In the genomic region with DNA sequence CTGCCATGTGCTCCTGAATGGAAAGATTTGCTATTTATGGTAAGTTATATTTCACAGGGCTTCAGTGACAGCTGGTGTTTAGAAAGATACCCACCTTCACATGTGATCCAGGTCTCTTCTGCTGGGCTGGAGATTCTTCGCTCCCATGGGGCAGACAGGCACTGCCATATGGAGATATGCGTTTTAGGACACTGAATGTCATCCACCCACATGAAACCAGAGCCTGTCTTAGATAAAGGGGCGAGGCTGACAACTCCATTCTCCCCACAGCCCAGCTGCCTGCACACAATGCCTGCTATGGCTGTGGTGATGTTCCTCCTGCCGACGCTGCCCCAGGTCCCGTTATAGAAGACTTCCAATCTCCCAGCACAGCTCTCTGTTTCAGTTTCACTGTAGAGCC, we compare ENCODE assay signal across 1 cellular context.
TF ChIP-seq lines count a peak whose summit lies in the region.

No MANE protein-coding gene starts in this region.

TF ChIP-seq in K562, 482 proteins besides CTCF, POLR2A, EP300 and RAD21 (continued from another document and continues in another):
- TF ChIP-seq, protein P1, sequence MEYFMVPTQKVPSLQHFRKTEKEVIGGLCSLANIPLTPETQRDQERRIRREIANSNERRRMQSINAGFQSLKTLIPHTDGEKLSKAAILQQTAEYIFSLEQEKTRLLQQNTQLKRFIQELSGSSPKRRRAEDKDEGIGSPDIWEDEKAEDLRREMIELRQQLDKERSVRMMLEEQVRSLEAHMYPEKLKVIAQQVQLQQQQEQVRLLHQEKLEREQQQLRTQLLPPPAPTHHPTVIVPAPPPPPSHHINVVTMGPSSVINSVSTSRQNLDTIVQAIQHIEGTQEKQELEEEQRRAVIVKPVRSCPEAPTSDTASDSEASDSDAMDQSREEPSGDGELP (CRISPR knock-in tag; IDR thresholded peaks at IDR 0.05; ENCODE audit: borderline replicate concordance) = peak; percentile 34; the same call in 1 of the 2 replicates
- no peak for TF ChIP-seq ZNF212 (CRISPR knock-in tag; IDR thresholded peaks at IDR 0.05)
- TF ChIP-seq ZNF133 (CRISPR knock-in tag; IDR thresholded peaks at IDR 0.05) = no peak
- no peak for TF ChIP-seq ARID4B (CRISPR knock-in tag; IDR thresholded peaks at IDR 0.05)
- no peak for TF ChIP-seq ZBTB7A (IDR thresholded peaks at IDR 0.05; ENCODE audit: borderline replicate concordance, control insufficient read depth, low read depth, low read length)
- TF ChIP-seq MYC (IDR thresholded peaks at IDR 0.05; ENCODE audit: low read depth, low read length) = no peak
- no peak for TF ChIP-seq MYC (CRISPR knock-in tag; IDR thresholded peaks at IDR 0.05; ENCODE audit: borderline replicate concordance, low read depth)
- no peak for TF ChIP-seq ATF7 (IDR thresholded peaks at IDR 0.05)
- TF ChIP-seq PHB (CRISPR knock-in tag; IDR thresholded peaks at IDR 0.05) = no peak
- no peak for TF ChIP-seq RUNX1 (IDR thresholded peaks at IDR 0.05; ENCODE audit: low read depth)
- TF ChIP-seq CREM (IDR thresholded peaks at IDR 0.05; ENCODE audit: low read depth) = peak; percentile 31; the same call in 1 of the 2 replicates
- no peak for TF ChIP-seq ZNF316 (IDR thresholded peaks at IDR 0.05)
- TF ChIP-seq, protein P2, sequence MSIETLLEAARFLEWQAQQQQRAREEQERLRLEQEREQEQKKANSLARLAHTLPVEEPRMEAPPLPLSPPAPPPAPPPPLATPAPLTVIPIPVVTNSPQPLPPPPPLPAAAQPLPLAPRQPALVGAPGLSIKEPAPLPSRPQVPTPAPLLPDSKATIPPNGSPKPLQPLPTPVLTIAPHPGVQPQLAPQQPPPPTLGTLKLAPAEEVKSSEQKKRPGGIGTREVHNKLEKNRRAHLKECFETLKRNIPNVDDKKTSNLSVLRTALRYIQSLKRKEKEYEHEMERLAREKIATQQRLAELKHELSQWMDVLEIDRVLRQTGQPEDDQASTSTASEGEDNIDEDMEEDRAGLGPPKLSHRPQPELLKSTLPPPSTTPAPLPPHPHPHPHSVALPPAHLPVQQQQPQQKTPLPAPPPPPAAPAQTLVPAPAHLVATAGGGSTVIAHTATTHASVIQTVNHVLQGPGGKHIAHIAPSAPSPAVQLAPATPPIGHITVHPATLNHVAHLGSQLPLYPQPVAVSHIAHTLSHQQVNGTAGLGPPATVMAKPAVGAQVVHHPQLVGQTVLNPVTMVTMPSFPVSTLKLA (conservative IDR thresholded peaks at IDR 0.05) = peak in 1 of 2 experiments; percentile 44; a peak in 2 of 4 replicates
- TF ChIP-seq, protein P3, sequence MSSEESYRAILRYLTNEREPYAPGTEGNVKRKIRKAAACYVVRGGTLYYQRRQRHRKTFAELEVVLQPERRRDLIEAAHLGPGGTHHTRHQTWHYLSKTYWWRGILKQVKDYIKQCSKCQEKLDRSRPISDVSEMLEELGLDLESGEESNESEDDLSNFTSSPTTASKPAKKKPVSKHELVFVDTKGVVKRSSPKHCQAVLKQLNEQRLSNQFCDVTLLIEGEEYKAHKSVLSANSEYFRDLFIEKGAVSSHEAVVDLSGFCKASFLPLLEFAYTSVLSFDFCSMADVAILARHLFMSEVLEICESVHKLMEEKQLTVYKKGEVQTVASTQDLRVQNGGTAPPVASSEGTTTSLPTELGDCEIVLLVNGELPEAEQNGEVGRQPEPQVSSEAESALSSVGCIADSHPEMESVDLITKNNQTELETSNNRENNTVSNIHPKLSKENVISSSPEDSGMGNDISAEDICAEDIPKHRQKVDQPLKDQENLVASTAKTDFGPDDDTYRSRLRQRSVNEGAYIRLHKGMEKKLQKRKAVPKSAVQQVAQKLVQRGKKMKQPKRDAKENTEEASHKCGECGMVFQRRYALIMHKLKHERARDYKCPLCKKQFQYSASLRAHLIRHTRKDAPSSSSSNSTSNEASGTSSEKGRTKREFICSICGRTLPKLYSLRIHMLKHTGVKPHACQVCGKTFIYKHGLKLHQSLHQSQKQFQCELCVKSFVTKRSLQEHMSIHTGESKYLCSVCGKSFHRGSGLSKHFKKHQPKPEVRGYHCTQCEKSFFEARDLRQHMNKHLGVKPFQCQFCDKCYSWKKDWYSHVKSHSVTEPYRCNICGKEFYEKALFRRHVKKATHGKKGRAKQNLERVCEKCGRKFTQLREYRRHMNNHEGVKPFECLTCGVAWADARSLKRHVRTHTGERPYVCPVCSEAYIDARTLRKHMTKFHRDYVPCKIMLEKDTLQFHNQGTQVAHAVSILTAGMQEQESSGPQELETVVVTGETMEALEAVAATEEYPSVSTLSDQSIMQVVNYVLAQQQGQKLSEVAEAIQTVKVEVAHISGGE (CRISPR knock-in tag; IDR thresholded peaks at IDR 0.05) = no peak
- TF ChIP-seq ZNF408 (CRISPR knock-in tag; IDR thresholded peaks at IDR 0.05; ENCODE audit: low read depth) = no peak
- no peak for TF ChIP-seq ZBED1 (IDR thresholded peaks at IDR 0.05)
- peak; percentile 54 for TF ChIP-seq ARID1B (IDR thresholded peaks at IDR 0.05)
- no peak for TF ChIP-seq ELF4 (CRISPR knock-in tag; IDR thresholded peaks at IDR 0.05)
- no peak for TF ChIP-seq LCOR (CRISPR knock-in tag; IDR thresholded peaks at IDR 0.05)
- TF ChIP-seq BRF1 (IDR thresholded peaks at IDR 0.05; ENCODE audit: borderline replicate concordance, extremely low read depth, insufficient read length) = no peak
- peak; percentile 27; the same call in 1 of the 2 replicates for TF ChIP-seq NFIC (IDR thresholded peaks at IDR 0.05)
- no peak for TF ChIP-seq POLR2AphosphoS2 (IDR thresholded peaks at IDR 0.05; ENCODE audit: low read length)
- peak; percentile 62 for TF ChIP-seq TEAD4 (IDR thresholded peaks at IDR 0.05; ENCODE audit: low read length)
- no peak for TF ChIP-seq TEAD4 (CRISPR knock-in tag; IDR thresholded peaks at IDR 0.05; ENCODE audit: borderline replicate concordance)
- 0 out of 4 replicates have a peak, but pooled peaks of 1 of the 2 experiments have one; percentile 44 for TF ChIP-seq KDM1A (IDR thresholded peaks at IDR 0.05)
- no peak for TF ChIP-seq TCF7 (IDR thresholded peaks at IDR 0.05; ENCODE audit: borderline replicate concordance)
- no peak for TF ChIP-seq ZNF24 (IDR thresholded peaks at IDR 0.05)
- no peak for TF ChIP-seq U2AF1 (optimal IDR thresholded peaks at IDR 0.05; ENCODE audit: low read depth, low read length)
- no peak for TF ChIP-seq C11orf30 (IDR thresholded peaks at IDR 0.05; ENCODE audit: low read depth)
- no peak for TF ChIP-seq SNRNP70 (optimal IDR thresholded peaks at IDR 0.05; ENCODE audit: low read depth, low read length)
- TF ChIP-seq WHSC1 (IDR thresholded peaks at IDR 0.05; ENCODE audit: low read length) = no peak
- TF ChIP-seq, protein P4, sequence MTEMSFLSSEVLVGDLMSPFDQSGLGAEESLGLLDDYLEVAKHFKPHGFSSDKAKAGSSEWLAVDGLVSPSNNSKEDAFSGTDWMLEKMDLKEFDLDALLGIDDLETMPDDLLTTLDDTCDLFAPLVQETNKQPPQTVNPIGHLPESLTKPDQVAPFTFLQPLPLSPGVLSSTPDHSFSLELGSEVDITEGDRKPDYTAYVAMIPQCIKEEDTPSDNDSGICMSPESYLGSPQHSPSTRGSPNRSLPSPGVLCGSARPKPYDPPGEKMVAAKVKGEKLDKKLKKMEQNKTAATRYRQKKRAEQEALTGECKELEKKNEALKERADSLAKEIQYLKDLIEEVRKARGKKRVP (CRISPR knock-in tag; IDR thresholded peaks at IDR 0.05) = no peak
- no peak for TF ChIP-seq MXI1 (IDR thresholded peaks at IDR 0.05; ENCODE audit: low read depth, low read length)
- TF ChIP-seq, protein P5, sequence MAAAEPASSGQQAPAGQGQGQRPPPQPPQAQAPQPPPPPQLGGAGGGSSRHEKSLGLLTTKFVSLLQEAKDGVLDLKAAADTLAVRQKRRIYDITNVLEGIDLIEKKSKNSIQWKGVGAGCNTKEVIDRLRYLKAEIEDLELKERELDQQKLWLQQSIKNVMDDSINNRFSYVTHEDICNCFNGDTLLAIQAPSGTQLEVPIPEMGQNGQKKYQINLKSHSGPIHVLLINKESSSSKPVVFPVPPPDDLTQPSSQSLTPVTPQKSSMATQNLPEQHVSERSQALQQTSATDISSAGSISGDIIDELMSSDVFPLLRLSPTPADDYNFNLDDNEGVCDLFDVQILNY (CRISPR knock-in tag; IDR thresholded peaks at IDR 0.05) = no peak
- TF ChIP-seq, protein P6, sequence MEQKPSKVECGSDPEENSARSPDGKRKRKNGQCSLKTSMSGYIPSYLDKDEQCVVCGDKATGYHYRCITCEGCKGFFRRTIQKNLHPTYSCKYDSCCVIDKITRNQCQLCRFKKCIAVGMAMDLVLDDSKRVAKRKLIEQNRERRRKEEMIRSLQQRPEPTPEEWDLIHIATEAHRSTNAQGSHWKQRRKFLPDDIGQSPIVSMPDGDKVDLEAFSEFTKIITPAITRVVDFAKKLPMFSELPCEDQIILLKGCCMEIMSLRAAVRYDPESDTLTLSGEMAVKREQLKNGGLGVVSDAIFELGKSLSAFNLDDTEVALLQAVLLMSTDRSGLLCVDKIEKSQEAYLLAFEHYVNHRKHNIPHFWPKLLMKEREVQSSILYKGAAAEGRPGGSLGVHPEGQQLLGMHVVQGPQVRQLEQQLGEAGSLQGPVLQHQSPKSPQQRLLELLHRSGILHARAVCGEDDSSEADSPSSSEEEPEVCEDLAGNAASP (IDR thresholded peaks at IDR 0.05) = no peak
- no peak for TF ChIP-seq SAFB (IDR thresholded peaks at IDR 0.05; ENCODE audit: borderline replicate concordance, low read depth, low read length)
- TF ChIP-seq NCOA2 (IDR thresholded peaks at IDR 0.05; ENCODE audit: partially characterized antibody in 2 of 2) = no peak
- no peak for TF ChIP-seq ILK (tag; IDR thresholded peaks at IDR 0.05; ENCODE audit: borderline replicate concordance, low read depth)
- TF ChIP-seq ZC3H8 (IDR thresholded peaks at IDR 0.05) = no peak
- no peak for TF ChIP-seq CHCHD3 (CRISPR knock-in tag; IDR thresholded peaks at IDR 0.05)
- TF ChIP-seq, protein P7, sequence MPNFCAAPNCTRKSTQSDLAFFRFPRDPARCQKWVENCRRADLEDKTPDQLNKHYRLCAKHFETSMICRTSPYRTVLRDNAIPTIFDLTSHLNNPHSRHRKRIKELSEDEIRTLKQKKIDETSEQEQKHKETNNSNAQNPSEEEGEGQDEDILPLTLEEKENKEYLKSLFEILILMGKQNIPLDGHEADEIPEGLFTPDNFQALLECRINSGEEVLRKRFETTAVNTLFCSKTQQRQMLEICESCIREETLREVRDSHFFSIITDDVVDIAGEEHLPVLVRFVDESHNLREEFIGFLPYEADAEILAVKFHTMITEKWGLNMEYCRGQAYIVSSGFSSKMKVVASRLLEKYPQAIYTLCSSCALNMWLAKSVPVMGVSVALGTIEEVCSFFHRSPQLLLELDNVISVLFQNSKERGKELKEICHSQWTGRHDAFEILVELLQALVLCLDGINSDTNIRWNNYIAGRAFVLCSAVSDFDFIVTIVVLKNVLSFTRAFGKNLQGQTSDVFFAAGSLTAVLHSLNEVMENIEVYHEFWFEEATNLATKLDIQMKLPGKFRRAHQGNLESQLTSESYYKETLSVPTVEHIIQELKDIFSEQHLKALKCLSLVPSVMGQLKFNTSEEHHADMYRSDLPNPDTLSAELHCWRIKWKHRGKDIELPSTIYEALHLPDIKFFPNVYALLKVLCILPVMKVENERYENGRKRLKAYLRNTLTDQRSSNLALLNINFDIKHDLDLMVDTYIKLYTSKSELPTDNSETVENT (CRISPR knock-in tag; IDR thresholded peaks at IDR 0.05) = no peak
- TF ChIP-seq SFPQ (IDR thresholded peaks at IDR 0.05; ENCODE audit: low read depth, low read length) = no peak
